ENCODE assay signal across 14 cellular contexts in genomic region chr12:3741882-3742672, GRCh38.
"Had no signal": no experiment of that assay in that cellular context is flagged by ENCODE, and none has a peak within 500 bp of the region (broad histone marks: within the 10 kb centered on the region; RNA-seq: fewer than 3 reads in every experiment).

No MANE protein-coding gene starts in this region.

- H3K27ac Mint-ChIP-seq: activated naive CD4-positive, alpha-beta T cell treated with anti-CD3 and anti-CD28 coated beads, Interleukin-2, amount 10 ng/mL, durations not matched to agents 7 days and 5 days; stimulated activated naive CD8-positive, alpha-beta T cell treated with anti-CD3 and anti-CD28 coated beads, Interleukin-15, Interleukin-2, amounts not matched to agents 100 ng/mL and 50 ng/mL, for 24 hours had no signal

- H3K9me3 Mint-ChIP-seq: central memory CD8-positive, alpha-beta T cell; stimulated activated naive CD8-positive, alpha-beta T cell treated with anti-CD3 and anti-CD28 coated beads, Interleukin-15, Interleukin-2, amounts not matched to agents 100 ng/mL and 50 ng/mL, for 24 hours had no signal

- H3K4me3 ChIP-seq: coronary artery, left ventricle myocardium inferior had no signal

- ATAC-seq: naive thymus-derived CD8-positive, alpha-beta T cell had no signal

- DNase-seq: activated CD4-positive, alpha-beta T cell treated with anti-CD3 and anti-CD28 coated beads, Interleukin-2, amount 50 U/mL, for 4 hours; activated effector memory CD4-positive, alpha-beta T cell treated with Interleukin-2 at 50 U/mL for 16 hours; activated naive CD4-positive, alpha-beta T cell treated with anti-CD3 and anti-CD28 coated beads, Interleukin-2, amount 10 ng/mL, durations not matched to agents 7 days and 5 days; aorta; erythroblast; head of caudate nucleus; left ventricle myocardium inferior; naive thymus-derived CD8-positive, alpha-beta T cell; nucleus accumbens; retina; trophoblast cell had no signal

- H3K27ac ChIP-seq: coronary artery had no signal

- H3K4me3 Mint-ChIP-seq: activated naive CD4-positive, alpha-beta T cell treated with anti-CD3 and anti-CD28 coated beads, Interleukin-2, amount 10 ng/mL, durations not matched to agents 7 days and 5 days; central memory CD8-positive, alpha-beta T cell; naive thymus-derived CD8-positive, alpha-beta T cell; stimulated activated naive CD8-positive, alpha-beta T cell treated with anti-CD3 and anti-CD28 coated beads, Interleukin-15, Interleukin-2, amounts not matched to agents 100 ng/mL and 50 ng/mL, for 24 hours had no signal

- H3K27me3 Mint-ChIP-seq: activated naive CD4-positive, alpha-beta T cell treated with anti-CD3 and anti-CD28 coated beads, Interleukin-2, amount 10 ng/mL, durations not matched to agents 7 days and 5 days; central memory CD8-positive, alpha-beta T cell; naive thymus-derived CD8-positive, alpha-beta T cell; stimulated activated naive CD8-positive, alpha-beta T cell treated with anti-CD3 and anti-CD28 coated beads, Interleukin-15, Interleukin-2, amounts not matched to agents 100 ng/mL and 50 ng/mL, for 24 hours had no signal

- H3K36me3 ChIP-seq: left ventricle myocardium inferior had no signal

- H3K9me3 ChIP-seq: left ventricle myocardium inferior had no signal
